19 cellular contexts compared by ENCODE assay signal in genomic region chr4:151486166-151486565, GRCh38.
DNase-seq lines count a peak whose midpoint lies in the region; ATAC-seq and TF ChIP-seq lines count a peak whose summit lies in the region.
"Had no signal": no experiment of that assay in that cellular context is flagged by ENCODE, and none has a peak within 500 bp of the region (broad histone marks: within the 10 kb centered on the region; RNA-seq: fewer than 3 reads in every experiment).

No MANE protein-coding gene starts in this region.

- TF ChIP-seq CTCF in gastrocnemius medialis (IDR thresholded peaks at IDR 0.05 in 4 of 5, conservative IDR thresholded peaks at IDR 0.05 in 1 of 5) (no peak), adrenal gland (IDR thresholded peaks at IDR 0.05) (no peak)

- peak overlapping the region; percentile 90 for H3K27ac ChIP-seq in SJSA1
- H3K27ac ChIP-seq in gastrocnemius medialis, result peak overlapping the region; percentile 38 to 69 (median 66)
- H3K27ac ChIP-seq in adrenal gland, result no peak overlapping the region
- H3K27ac ChIP-seq: pancreas, PC-9, VCaP had no signal

- TF ChIP-seq POLR2A in gastrocnemius medialis (IDR thresholded peaks at IDR 0.05), result no peak
- no peak for TF ChIP-seq POLR2A in adrenal gland (IDR thresholded peaks at IDR 0.05)

- no peaks in the 10 kb centered on the region for H3K27me3 ChIP-seq in SJSA1 (replicated peaks)
- H3K27me3 ChIP-seq in gastrocnemius medialis, result no peaks in the 10 kb centered on the region
- no peaks in the 10 kb centered on the region for H3K27me3 ChIP-seq in adrenal gland
- H3K27me3 ChIP-seq: MG63, pancreas had no signal

- no peak overlapping the region for H3K4me3 ChIP-seq in SJSA1
- no peak overlapping the region for H3K4me3 ChIP-seq in gastrocnemius medialis
- no peak overlapping the region for H3K4me3 ChIP-seq in adrenal gland
- H3K4me3 ChIP-seq: MG63, mucosa of descending colon, pancreas, PC-9 had no signal

- DNase-seq in GM04504 (ENCODE audit: low read depth) (peak; percentile 43), SJSA1 (ENCODE audit: low read depth in 1 of 2, low spot score in 2 of 2) (peak in 1 of 2 experiments; percentile 44), fibroblast of peridontal ligament (ENCODE audit: extremely low read depth) (peak; percentile 78), gastrocnemius medialis (no peak), adrenal gland (no peak), sciatic nerve (ENCODE audit: low spot score) (no peak), HUDEP-2 (lab: John Stamatoyannopoulos, UW; ENCODE audit: unreplicated experiment in 76 of 76) (no peak), left lobe of liver (ENCODE audit: low spot score) (no peak)
- DNase-seq: activated CD8-positive, alpha-beta memory T cell treated with anti-CD3 and anti-CD28 coated beads for 24 hours; C1 segment of cervical spinal cord; effector CD8-positive, alpha-beta T cell; mucosa of descending colon; NCI-H2029 treated with DMSO at 0.1 percent for 48 hours; NCI-H526 treated with DMSO at 0.1 percent for 48 hours; SW 1271 had no signal

- in situ Hi-C loops in gastrocnemius medialis (cut with MboI; ENCODE audit: low sequenced_read_pairs in 4 of 4), result no loop called here

- WGBS in adrenal gland, 4 donors, result 56 to 79% (median 68%) methylated on average over 3 of the region's 3 CpGs

- no peak for ATAC-seq in gastrocnemius medialis
- no peak for ATAC-seq in sciatic nerve
- no peak for ATAC-seq in left lobe of liver
- ATAC-seq: mucosa of descending colon had no signal

- H3K4me1 ChIP-seq in SJSA1 (replicated peaks), result peaks cover 28% of the 10 kb centered on the region
- peaks cover 36 to 48% of the 10 kb centered on the region in 2 donors for H3K4me1 ChIP-seq in gastrocnemius medialis
- H3K4me1 ChIP-seq in adrenal gland (replicated peaks in 1 of 2), result peaks cover 0 to 4% of the 10 kb centered on the region in 2 donors

- intact Hi-C loops in gastrocnemius medialis (cut with DNase I; ENCODE audit: low total_unique reads), result no loop called here
- intact Hi-C loops in adrenal gland (cut with DNase I), result no loop called here
- intact Hi-C loops in sciatic nerve (cut with DNase I), result no loop called here

- H3K36me3 ChIP-seq in SJSA1 (no peaks in the 10 kb centered on the region), gastrocnemius medialis (no peaks in the 10 kb centered on the region), adrenal gland (replicated peaks in 1 of 2) (no peaks in the 10 kb centered on the region)
- H3K36me3 ChIP-seq: MG63, pancreas had no signal

- H3K9me3 ChIP-seq in SJSA1 (replicated peaks) (no peaks in the 10 kb centered on the region), gastrocnemius medialis (no peaks in the 10 kb centered on the region), adrenal gland (replicated peaks in 1 of 3) (no peaks in the 10 kb centered on the region)
- H3K9me3 ChIP-seq: MG63, mucosa of descending colon, pancreas had no signal

Comparison
In these comparisons a context has a peak if more than half of its experiments do, and no peak if none do; other contexts are left out.
1. DNase-seq: peak in GM04504 (single experiment) and fibroblast of peridontal ligament (single experiment); none in gastrocnemius medialis (0 of 2), adrenal gland (0 of 7), sciatic nerve (single experiment), HUDEP-2 (0 of 76) and left lobe of liver (single experiment).
2. H3K27ac ChIP-seq: peak in SJSA1 (single experiment) and gastrocnemius medialis (4 of 4); none in adrenal gland (0 of 5).